ENCODE assay signal across 1 cellular context in the genomic region with DNA sequence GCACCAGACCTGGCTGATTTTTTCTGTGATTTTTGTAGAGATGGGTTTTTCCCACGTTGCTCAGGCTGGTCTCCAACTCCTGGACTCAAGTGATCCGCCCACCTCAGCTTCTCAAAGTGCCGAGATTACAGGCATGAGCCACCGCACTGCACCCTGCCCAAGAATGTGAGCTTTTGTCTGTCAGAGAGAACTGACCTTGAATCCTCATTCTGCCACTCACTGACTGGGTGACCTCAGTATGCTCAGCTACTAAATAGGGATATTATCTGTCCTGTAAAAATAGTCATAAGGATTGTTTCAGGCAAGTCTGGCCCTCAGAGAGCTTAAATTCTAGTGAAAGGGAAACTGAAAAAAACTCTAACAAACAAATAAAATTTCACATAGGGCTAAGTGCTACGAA.
TF ChIP-seq lines count a peak whose summit lies in the region.

No MANE protein-coding gene starts in this region.

TF ChIP-seq in HepG2, 621 proteins besides CTCF, POLR2A, EP300 and RAD21 (continues in another document):
- peak; percentile 35; the same call in 1 of the 3 replicates for TF ChIP-seq MXI1 (IDR thresholded peaks at IDR 0.05; ENCODE audit: borderline replicate concordance, low read depth, low read length)
- no peak for TF ChIP-seq SOX6 (IDR thresholded peaks at IDR 0.05)
- TF ChIP-seq SOX6 (CRISPR knock-in tag; IDR thresholded peaks at IDR 0.05): peak; percentile 66
- no peak for TF ChIP-seq E2F5 (CRISPR knock-in tag; conservative IDR thresholded peaks at IDR 0.05)
- no peak for TF ChIP-seq PCBP2 (optimal IDR thresholded peaks at IDR 0.05; ENCODE audit: low read depth, low read length, poor library complexity, severe bottlenecking)
- peak; percentile 95 for TF ChIP-seq KDM1A (CRISPR knock-in tag; IDR thresholded peaks at IDR 0.05)
- TF ChIP-seq SMARCC2 (IDR thresholded peaks at IDR 0.05): no peak
- peak; percentile 51; the same call in 1 of the 2 replicates for TF ChIP-seq PHF21A (CRISPR knock-in tag; IDR thresholded peaks at IDR 0.05)
- 0 out of 2 replicates have a peak, but pooled peaks have one; percentile 37 for TF ChIP-seq TBX2 (CRISPR knock-in tag; IDR thresholded peaks at IDR 0.05; ENCODE audit: borderline replicate concordance)
- TF ChIP-seq TBP (CRISPR knock-in tag; IDR thresholded peaks at IDR 0.05): no peak
- no peak for TF ChIP-seq ZHX2 (IDR thresholded peaks at IDR 0.05; ENCODE audit: low read depth)
- TF ChIP-seq ZHX2 (CRISPR knock-in tag; IDR thresholded peaks at IDR 0.05; ENCODE audit: borderline replicate concordance): no peak
- 0 out of 2 replicates have a peak, but pooled peaks have one; percentile 34 for TF ChIP-seq YEATS4 (CRISPR knock-in tag; IDR thresholded peaks at IDR 0.05; ENCODE audit: borderline replicate concordance)
- peak; percentile 66 for TF ChIP-seq ARID5B (CRISPR knock-in tag; IDR thresholded peaks at IDR 0.05)
- no peak for TF ChIP-seq HNF1A (IDR thresholded peaks at IDR 0.05; ENCODE audit: low read depth)
- TF ChIP-seq HNF1A (CRISPR knock-in tag; IDR thresholded peaks at IDR 0.05; ENCODE audit: borderline replicate concordance): no peak
- TF ChIP-seq SRF (IDR thresholded peaks at IDR 0.05; ENCODE audit: low read depth, low read length): 0 out of 2 replicates have a peak, but pooled peaks have one; percentile 7
- peak; percentile 67; the same call in 1 of the 2 replicates for TF ChIP-seq SP5 (CRISPR knock-in tag; IDR thresholded peaks at IDR 0.05; ENCODE audit: borderline replicate concordance, low read depth)
- TF ChIP-seq SAP130 (CRISPR knock-in tag; IDR thresholded peaks at IDR 0.05; ENCODE audit: low read depth): peak; percentile 61
- TF ChIP-seq, protein P1, sequence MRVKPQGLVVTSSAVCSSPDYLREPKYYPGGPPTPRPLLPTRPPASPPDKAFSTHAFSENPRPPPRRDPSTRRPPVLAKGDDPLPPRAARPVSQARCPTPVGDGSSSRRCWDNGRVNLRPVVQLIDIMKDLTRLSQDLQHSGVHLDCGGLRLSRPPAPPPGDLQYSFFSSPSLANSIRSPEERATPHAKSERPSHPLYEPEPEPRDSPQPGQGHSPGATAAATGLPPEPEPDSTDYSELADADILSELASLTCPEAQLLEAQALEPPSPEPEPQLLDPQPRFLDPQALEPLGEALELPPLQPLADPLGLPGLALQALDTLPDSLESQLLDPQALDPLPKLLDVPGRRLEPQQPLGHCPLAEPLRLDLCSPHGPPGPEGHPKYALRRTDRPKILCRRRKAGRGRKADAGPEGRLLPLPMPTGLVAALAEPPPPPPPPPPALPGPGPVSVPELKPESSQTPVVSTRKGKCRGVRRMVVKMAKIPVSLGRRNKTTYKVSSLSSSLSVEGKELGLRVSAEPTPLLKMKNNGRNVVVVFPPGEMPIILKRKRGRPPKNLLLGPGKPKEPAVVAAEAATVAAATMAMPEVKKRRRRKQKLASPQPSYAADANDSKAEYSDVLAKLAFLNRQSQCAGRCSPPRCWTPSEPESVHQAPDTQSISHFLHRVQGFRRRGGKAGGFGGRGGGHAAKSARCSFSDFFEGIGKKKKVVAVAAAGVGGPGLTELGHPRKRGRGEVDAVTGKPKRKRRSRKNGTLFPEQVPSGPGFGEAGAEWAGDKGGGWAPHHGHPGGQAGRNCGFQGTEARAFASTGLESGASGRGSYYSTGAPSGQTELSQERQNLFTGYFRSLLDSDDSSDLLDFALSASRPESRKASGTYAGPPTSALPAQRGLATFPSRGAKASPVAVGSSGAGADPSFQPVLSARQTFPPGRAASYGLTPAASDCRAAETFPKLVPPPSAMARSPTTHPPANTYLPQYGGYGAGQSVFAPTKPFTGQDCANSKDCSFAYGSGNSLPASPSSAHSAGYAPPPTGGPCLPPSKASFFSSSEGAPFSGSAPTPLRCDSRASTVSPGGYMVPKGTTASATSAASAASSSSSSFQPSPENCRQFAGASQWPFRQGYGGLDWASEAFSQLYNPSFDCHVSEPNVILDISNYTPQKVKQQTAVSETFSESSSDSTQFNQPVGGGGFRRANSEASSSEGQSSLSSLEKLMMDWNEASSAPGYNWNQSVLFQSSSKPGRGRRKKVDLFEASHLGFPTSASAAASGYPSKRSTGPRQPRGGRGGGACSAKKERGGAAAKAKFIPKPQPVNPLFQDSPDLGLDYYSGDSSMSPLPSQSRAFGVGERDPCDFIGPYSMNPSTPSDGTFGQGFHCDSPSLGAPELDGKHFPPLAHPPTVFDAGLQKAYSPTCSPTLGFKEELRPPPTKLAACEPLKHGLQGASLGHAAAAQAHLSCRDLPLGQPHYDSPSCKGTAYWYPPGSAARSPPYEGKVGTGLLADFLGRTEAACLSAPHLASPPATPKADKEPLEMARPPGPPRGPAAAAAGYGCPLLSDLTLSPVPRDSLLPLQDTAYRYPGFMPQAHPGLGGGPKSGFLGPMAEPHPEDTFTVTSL (CRISPR knock-in tag; IDR thresholded peaks at IDR 0.05; ENCODE audit: borderline replicate concordance): peak; percentile 40; the same call in 1 of the 2 replicates
- TF ChIP-seq HDAC2 (CRISPR knock-in tag; IDR thresholded peaks at IDR 0.05): peak; percentile 67; the same call in 1 of the 2 replicates
- peak; percentile 26; the same call in 1 of the 2 replicates for TF ChIP-seq GFI1 (CRISPR knock-in tag; IDR thresholded peaks at IDR 0.05; ENCODE audit: borderline replicate concordance)
- peak; percentile 95 for TF ChIP-seq ZMYM2 (CRISPR knock-in tag; IDR thresholded peaks at IDR 0.05)
- TF ChIP-seq MED1 (CRISPR knock-in tag; IDR thresholded peaks at IDR 0.05): peak; percentile 4; the same call in 1 of the 2 replicates
- peak; percentile 34; the same call in 1 of the 2 replicates for TF ChIP-seq HNF4A (CRISPR knock-in tag; IDR thresholded peaks at IDR 0.05)
- TF ChIP-seq MNT (IDR thresholded peaks at IDR 0.05): 0 out of 2 replicates have a peak, but pooled peaks have one; percentile 3
- peak; percentile 19; the same call in 1 of the 2 replicates for TF ChIP-seq RXRB (CRISPR knock-in tag; IDR thresholded peaks at IDR 0.05; ENCODE audit: borderline replicate concordance)
- TF ChIP-seq ELF4 (CRISPR knock-in tag; IDR thresholded peaks at IDR 0.05; ENCODE audit: borderline replicate concordance): no peak
